8 cellular contexts compared by ENCODE assay signal in genomic region chr10:35335718-35336083, GRCh38. TPM values are rescaled to one million over a fixed set of nuclear protein-coding genes. Genes with fewer than 3 reads are reported as not detected.
A peak's percentile ranks its signal among the peaks of the same experiment; 100 is the strongest.
DNase-seq lines count a peak whose midpoint lies in the region; ATAC-seq, FAIRE-seq and TF ChIP-seq lines count a peak whose summit lies in the region.

No MANE protein-coding gene starts in this region.

- H3K9ac ChIP-seq in SK-N-SH: peak overlapping the region; percentile 84

- no peaks in the 10 kb centered on the region for H3K9me3 ChIP-seq in SK-N-SH
- no peaks in the 10 kb centered on the region for H3K9me3 ChIP-seq in mononuclear cell (ENCODE audit: low read depth, low read length)
- no peaks in the 10 kb centered on the region for H3K9me3 ChIP-seq in uterus

- under 1% methylated on average over 20 of the region's 20 CpGs for WGBS in SK-N-SH (ENCODE audit: low lambda C conversion rate)

- intact Hi-C loops in dendritic cell treated with granulocyte-macrophage colony-stimulating factor and Interleukin-4, amounts not matched to agents 40 ng/mL and 50 ng/mL, for 4 days (cut with micrococcal nuclease): loop anchor here (5.0 to 10.0 kb wide), 3 partner anchors 117 to 211 kb away; partner anchors contain the start of gene CREM
- intact Hi-C loops in uterus (cut with DNase I; ENCODE audit: low total_unique reads): loop anchor here (10.0 kb wide), 1 partner anchor 229 kb away; no protein-coding TSS in a partner anchor

- H3F3A ChIP-seq in SK-N-SH (replicated peaks; ENCODE audit: insufficient read depth): peaks cover 4% of the 10 kb centered on the region

- H3K4me3 Mint-ChIP-seq in dendritic cell treated with granulocyte-macrophage colony-stimulating factor and Interleukin-4, amounts not matched to agents 40 ng/mL and 50 ng/mL, for 4 days: peak overlapping the region; percentile 92

- peak overlapping the region; percentile 57; the same call in 1 of the 2 replicates for H2AFZ ChIP-seq in SK-N-SH (ENCODE audit: low read depth)

- peaks cover 45% of the 10 kb centered on the region for H3K4me1 Mint-ChIP-seq in dendritic cell treated with granulocyte-macrophage colony-stimulating factor and Interleukin-4, amounts not matched to agents 40 ng/mL and 50 ng/mL, for 4 days (ENCODE audit: low read depth)

- DNase-seq in GM12865 (ENCODE audit: low read depth) (peak; percentile 56), SK-N-SH (no peak), uterus (no peak), RCC 7860 (ENCODE audit: low spot score) (no peak), anterior cingulate cortex (lab: John Stamatoyannopoulos, UW) (no peak)

- POLR2A ChIA-PET in SK-N-SH (lab: Yijun Ruan, JAX): interaction anchor here (0.6 kb wide), 1 partner anchor 73 kb away, joined by 3 read pairs; no protein-coding TSS in a partner anchor

- CTCF ChIA-PET in SK-N-SH (lab: Yijun Ruan, JAX): no interaction called here

- H3K27me3 Mint-ChIP-seq in dendritic cell treated with granulocyte-macrophage colony-stimulating factor and Interleukin-4, amounts not matched to agents 40 ng/mL and 50 ng/mL, for 4 days: no peaks in the 10 kb centered on the region

- no peaks in the 10 kb centered on the region for H3K27me3 ChIP-seq in SK-N-SH (ENCODE audit: insufficient read depth)
- no peaks in the 10 kb centered on the region for H3K27me3 ChIP-seq in mononuclear cell (ENCODE audit: insufficient read depth, low read length)
- no peaks in the 10 kb centered on the region for H3K27me3 ChIP-seq in uterus

- peaks cover 90% of the 10 kb centered on the region for H3K79me2 ChIP-seq in SK-N-SH (ENCODE audit: insufficient read depth)

- H3K27ac Mint-ChIP-seq in dendritic cell treated with granulocyte-macrophage colony-stimulating factor and Interleukin-4, amounts not matched to agents 40 ng/mL and 50 ng/mL, for 4 days: peak overlapping the region; percentile 91

- H4K20me1 ChIP-seq in SK-N-SH (ENCODE audit: insufficient read depth): peaks cover 37% of the 10 kb centered on the region

- ATAC-seq in HG02623 (IDR thresholded peaks at IDR 0.05; ENCODE audit: unreplicated experiment): peak; percentile 2

- TF ChIP-seq CTCF in GM12865 (IDR thresholded peaks at IDR 0.05; ENCODE audit: insufficient read depth, low read depth, low read length, missing control alignments): no peak
- no peak for TF ChIP-seq CTCF in SK-N-SH (IDR thresholded peaks at IDR 0.05)
- TF ChIP-seq CTCF in uterus (IDR thresholded peaks at IDR 0.05): no peak

- TF ChIP-seq RAD21 in SK-N-SH (IDR thresholded peaks at IDR 0.05; ENCODE audit: low read length): no peak

- FAIRE-seq in RCC 7860 (lab: Jason Lieb, UNC): no peak

- peak overlapping the region; percentile 83 for H3K4me2 ChIP-seq in SK-N-SH

- TF ChIP-seq POLR2A in uterus (IDR thresholded peaks at IDR 0.05): no peak

- peaks cover 48% of the 10 kb centered on the region for H3K36me3 Mint-ChIP-seq in dendritic cell treated with granulocyte-macrophage colony-stimulating factor and Interleukin-4, amounts not matched to agents 40 ng/mL and 50 ng/mL, for 4 days (ENCODE audit: low read depth)

- H3K9me2 ChIP-seq in SK-N-SH: no peaks in the 10 kb centered on the region

- H3K4me3 ChIP-seq in GM12865 (ENCODE audit: low read depth, low read length): peak overlapping the region; percentile 91
- H3K4me3 ChIP-seq in SK-N-SH (ENCODE audit: low read depth in 2 of 2, low read length in 1 of 2): peak overlapping the region; percentile 65 to 71
- peak overlapping the region; percentile 94 for H3K4me3 ChIP-seq in mononuclear cell (ENCODE audit: low read length)
- H3K4me3 ChIP-seq in uterus: peak overlapping the region; percentile 71 to 83

- H3K36me3 ChIP-seq in SK-N-SH (replicated peaks in 1 of 2; ENCODE audit: control insufficient read depth in 1 of 2, insufficient read depth in 2 of 2, low read length in 1 of 2) (peaks cover 0 to 6% of the 10 kb centered on the region in 2 experiments), uterus (no peaks in the 10 kb centered on the region)

- no peak for TF ChIP-seq EP300 in SK-N-SH (IDR thresholded peaks at IDR 0.05; ENCODE audit: borderline replicate concordance in 1 of 2, low read depth in 1 of 2, low read length in 1 of 2)

- H3K4me1 ChIP-seq in SK-N-SH (ENCODE audit: control insufficient read depth in 1 of 2, insufficient read depth in 2 of 2, low read depth in 1 of 2, low read length in 1 of 2): peaks cover 16 to 26% of the 10 kb centered on the region in 2 experiments; a peak in 3 of 4 replicates
- H3K4me1 ChIP-seq in mononuclear cell (ENCODE audit: insufficient read depth, low read length): peaks cover 46% of the 10 kb centered on the region
- peaks cover 0 to 9% of the 10 kb centered on the region in 2 donors for H3K4me1 ChIP-seq in uterus

- no peaks in the 10 kb centered on the region for H3K9me3 Mint-ChIP-seq in dendritic cell treated with granulocyte-macrophage colony-stimulating factor and Interleukin-4, amounts not matched to agents 40 ng/mL and 50 ng/mL, for 4 days

- H3K27ac ChIP-seq in SK-N-SH (ENCODE audit: low read depth in 2 of 2, low read length in 1 of 2) (peak overlapping the region; percentile 58 to 64; a peak in 2 of 4 replicates), uterus (peak overlapping the region; percentile 85)

TF ChIP-seq in SK-N-SH, 30 proteins besides CTCF, POLR2A, EP300 and RAD21:
- TF ChIP-seq FOXM1 (IDR thresholded peaks at IDR 0.05; ENCODE audit: low read depth) (no peak), CHD2 (IDR thresholded peaks at IDR 0.05; ENCODE audit: low read length, partially characterized antibody) (no peak), NFIC (IDR thresholded peaks at IDR 0.05; ENCODE audit: borderline replicate concordance) (no peak), PBX3 (IDR thresholded peaks at IDR 0.05) (no peak), NRF1 (IDR thresholded peaks at IDR 0.05; ENCODE audit: low read depth, low read length) (no peak), REST (IDR thresholded peaks at IDR 0.05; ENCODE audit: low read depth, low read length) (no peak), GATA2 (CRISPR knock-in tag; IDR thresholded peaks at IDR 0.05) (no peak), POLR2AphosphoS5 (IDR thresholded peaks at IDR 0.05; ENCODE audit: low read depth, low read length) (no peak), EZH2phosphoT487 (IDR thresholded peaks at IDR 0.05; ENCODE audit: borderline replicate concordance, low read depth) (no peak), FOXJ3 (CRISPR knock-in tag; IDR thresholded peaks at IDR 0.05) (no peak), TCF12 (IDR thresholded peaks at IDR 0.05) (no peak), ELF1 (IDR thresholded peaks at IDR 0.05) (no peak)
TF ChIP-seq in SK-N-SH: peak in this region for 0.

RNA-seq across cellular contexts. Expression of gene CCNY, which starts 0.6 kb away (rescaled TPM):
- 29.4 and 35.7 TPM in 2 replicates for polyA plus RNA-seq in SK-N-SH (2012; rRNA removed)
- 32.3 and 49.0 TPM in 2 replicates for polyA plus RNA-seq in SK-N-SH (2012; cell fraction: cytosol; rRNA removed)
- polyA plus RNA-seq in SK-N-SH (2012; cell fraction: nucleus; rRNA removed): 10.9 and 26.2 TPM in 2 replicates
- total RNA-seq in mononuclear cell: 68.6 TPM
- total RNA-seq in uterus: 10 to 100 TPM; 28.2 to 79.2 (median 46.2) TPM
